In genomic region chr19:43638214-43638990, GRCh38 we compare ENCODE assay signal across 11 cellular contexts. TPM values are rescaled to one million over a fixed set of nuclear protein-coding genes. Genes with fewer than 3 reads are reported as not detected.
A peak's percentile ranks its signal among the peaks of the same experiment; 100 is the strongest.
DNase-seq lines count a peak whose midpoint lies in the region; ATAC-seq, FAIRE-seq and TF ChIP-seq lines count a peak whose summit lies in the region.
"Had no signal": no experiment of that assay in that cellular context is flagged by ENCODE, and none has a peak within 500 bp of the region (broad histone marks: within the 10 kb centered on the region; RNA-seq: fewer than 3 reads in every experiment).

No MANE protein-coding gene starts in this region.

- TSS peak; percentile 61 for BruUV-seq in HepG2 (replicated peaks; lab: Mats Ljungman, UMichigan)

- TF ChIP-seq POLR2A in HepG2 (IDR thresholded peaks at IDR 0.05; ENCODE audit: insufficient read depth in 1 of 2, low read depth in 2 of 2, low read length in 2 of 2) (no peak), right lobe of liver (IDR thresholded peaks at IDR 0.05) (no peak)

- H3K27ac Mint-ChIP-seq in activated naive CD8-positive, alpha-beta T cell treated with anti-CD3 and anti-CD28 coated beads for 36 hours: no peak overlapping the region

- no peaks in the 10 kb centered on the region for H4K20me1 ChIP-seq in HepG2 (ENCODE audit: insufficient read depth, low read length)

- H3K4me1 ChIP-seq in HepG2 (ENCODE audit: insufficient read depth, low read length) (peaks cover 64% of the 10 kb centered on the region), right lobe of liver (no peaks in the 10 kb centered on the region), BE2C (peaks cover 4% of the 10 kb centered on the region)

- H3K36me3 ChIP-seq in HepG2 (replicated peaks in 1 of 2; ENCODE audit: control insufficient read depth in 1 of 2, insufficient read depth in 2 of 2, low read length in 2 of 2) (no peaks in the 10 kb centered on the region), right lobe of liver (no peaks in the 10 kb centered on the region), BE2C (no peaks in the 10 kb centered on the region)

- no peak for TF ChIP-seq CTCF in HepG2 (CRISPR knock-in tag; IDR thresholded peaks at IDR 0.05)
- no peak for TF ChIP-seq CTCF in right lobe of liver (IDR thresholded peaks at IDR 0.05)
- no peak for TF ChIP-seq CTCF in BE2C (IDR thresholded peaks at IDR 0.05; ENCODE audit: low read depth, low read length)

- CTCF ChIA-PET in HepG2 (lab: Yijun Ruan, JAX; ENCODE audit: low intra/inter-chr PET ratio, low total read pairs): no interaction called here

- ATAC-seq in HepG2 (no peak), right lobe of liver (no peak)

- no peaks in the 10 kb centered on the region for H3K36me3 Mint-ChIP-seq in activated naive CD8-positive, alpha-beta T cell treated with anti-CD3 and anti-CD28 coated beads for 36 hours

- peak overlapping the region; percentile 93 for H3K4me2 ChIP-seq in HepG2 (ENCODE audit: low read depth, low read length)

- in situ Hi-C loops in HepG2 (cut with HindIII; ENCODE audit: extremely low pct_ligation_motif_present, low pct_unique_long_range_greater_than_20kb): no loop called here

- intact Hi-C loops in HepG2 (cut with micrococcal nuclease; ENCODE audit: unreplicated experiment) (no loop called here), right lobe of liver (cut with DNase I) (no loop called here)

- POLR2A ChIA-PET in HepG2 (lab: Yijun Ruan, JAX): no interaction called here

- no peaks in the 10 kb centered on the region for H3K9me3 ChIP-seq in HepG2 (ENCODE audit: low read length)
- H3K9me3 ChIP-seq in right lobe of liver: no peaks in the 10 kb centered on the region
- H3K9me3 ChIP-seq in BE2C: no peaks in the 10 kb centered on the region

- H3K79me2 ChIP-seq in HepG2 (ENCODE audit: insufficient read depth, low read length): no peaks in the 10 kb centered on the region

- peaks cover 4% of the 10 kb centered on the region for H3K4me1 Mint-ChIP-seq in activated naive CD8-positive, alpha-beta T cell treated with anti-CD3 and anti-CD28 coated beads for 36 hours

- peaks cover 58% of the 10 kb centered on the region for H3K27me3 Mint-ChIP-seq in activated naive CD8-positive, alpha-beta T cell treated with anti-CD3 and anti-CD28 coated beads for 36 hours

- no peak for FAIRE-seq in HepG2 (lab: Jason Lieb, UNC)

- no peak for TF ChIP-seq RAD21 in HepG2 (CRISPR knock-in tag; IDR thresholded peaks at IDR 0.05)

- peak overlapping the region; percentile 75 for H3K4me3 Mint-ChIP-seq in activated naive CD8-positive, alpha-beta T cell treated with anti-CD3 and anti-CD28 coated beads for 36 hours

- no peak overlapping the region for H2AFZ ChIP-seq in HepG2 (ENCODE audit: low read length)

- no peaks in the 10 kb centered on the region for H3K9me3 Mint-ChIP-seq in activated naive CD8-positive, alpha-beta T cell treated with anti-CD3 and anti-CD28 coated beads for 36 hours

- H3K4me3 ChIP-seq in HepG2 (replicated peaks in 1 of 3; ENCODE audit: insufficient read depth in 1 of 3, low read depth in 2 of 3, low read length in 3 of 3): peak overlapping the region; percentile 68 to 83 (median 83); a peak in 5 of 6 replicates
- H3K4me3 ChIP-seq in right lobe of liver: no peak overlapping the region
- no peak overlapping the region for H3K4me3 ChIP-seq in BE2C (ENCODE audit: low read depth, low read length)

- DNase-seq in HepG2 (ENCODE audit: low spot score): no peak
- DNase-seq in right lobe of liver: no peak
- DNase-seq in activated naive CD8-positive, alpha-beta T cell treated with anti-CD3 and anti-CD28 coated beads for 36 hours: no peak
- DNase-seq in left kidney (ENCODE audit: low read depth, low spot score): peak; percentile 40
- DNase-seq in AG20443 (ENCODE audit: low spot score): no peak
- no peak for DNase-seq in COR-L47 (lab: John Stamatoyannopoulos, UW)
- no peak for DNase-seq in BE2C
- DNase-seq in NCI-H82 treated with DMSO at 0.1 percent for 48 hours (lab: John Stamatoyannopoulos, UW; ENCODE audit: unreplicated experiment): no peak
- DNase-seq: DMS79 treated with DMSO at 0.1 percent for 48 hours; effector memory CD4-positive, alpha-beta T cell had no signal

- no peak overlapping the region for H3K27ac ChIP-seq in HepG2 (ENCODE audit: extremely low read length, insufficient read depth, low read length)
- H3K27ac ChIP-seq in right lobe of liver: no peak overlapping the region

- H3K9ac ChIP-seq in HepG2 (ENCODE audit: insufficient read depth, low read depth, low read length): peak overlapping the region; percentile 70; the same call in 1 of the 2 replicates

- WGBS in HepG2 (ENCODE audit: low lambda C conversion rate): 67% methylated on average over 13 of the region's 13 CpGs
- 87% methylated on average over 6 of the region's 13 CpGs for WGBS in right lobe of liver (ENCODE audit: insufficient coverage, low coverage, low lambda C conversion rate, missing lambda C conversion rate)

- no peaks in the 10 kb centered on the region for H3K27me3 ChIP-seq in HepG2 (ENCODE audit: control insufficient read depth in 1 of 2, insufficient read depth in 2 of 2, low read length in 2 of 2)
- H3K27me3 ChIP-seq in right lobe of liver: no peaks in the 10 kb centered on the region
- peaks cover 21% of the 10 kb centered on the region for H3K27me3 ChIP-seq in BE2C

- TF ChIP-seq EP300 in HepG2 (IDR thresholded peaks at IDR 0.05; ENCODE audit: low read depth in 2 of 2, low read length in 2 of 2): no peak
- no peak for TF ChIP-seq EP300 in HepG2 (CRISPR knock-in tag; IDR thresholded peaks at IDR 0.05; ENCODE audit: borderline replicate concordance)

RNA-seq across cellular contexts. Expression of gene CADM4, which starts 1.2 kb away (rescaled TPM):
- total RNA-seq in HepG2 (2016; rRNA removed; fragmentation: Illumina TruSeq; extraction: Trizol) (6.4 and 16.0 TPM in 2 replicates), right lobe of liver (1 to 10 TPM; 2.2 to 4.7 (median 3.7) TPM)
- total RNA-seq in HepG2 (2016; cell fraction: cytosol; rRNA removed; fragmentation: Illumina TruSeq; extraction: Trizol; ENCODE audit: low read depth): 1.9 and 2.0 TPM in 2 replicates
- 6.2 and 15.7 TPM in 2 replicates for total RNA-seq in HepG2 (2016; cell fraction: insoluble cytoplasmic fraction; rRNA removed; fragmentation: Illumina TruSeq; extraction: Trizol)
- total RNA-seq in HepG2 (2016; cell fraction: membrane; rRNA removed; fragmentation: Illumina TruSeq; extraction: Trizol): 6.3 and 6.6 TPM in 2 replicates
- 13.7 and 16.1 TPM in 2 replicates for total RNA-seq in HepG2 (2016; cell fraction: nucleus; rRNA removed; fragmentation: Illumina TruSeq; extraction: Trizol)
- polyA plus RNA-seq in HepG2 (2011; rRNA removed): 8.5 and 15.4 TPM in 2 replicates
- polyA plus RNA-seq in HepG2 (2011; cell fraction: cytosol; rRNA removed): 10.7 and 11.5 TPM in 2 replicates
- polyA plus RNA-seq in HepG2 (2011; cell fraction: nucleus; rRNA removed): 8.7 and 11.0 TPM in 2 replicates
- polyA plus RNA-seq in HepG2 (2012): 14.2 and 19.2 TPM in 2 replicates
- 3.1 and 3.4 TPM in 2 replicates for polyA plus RNA-seq in HepG2 (2016; cell fraction: cytosol; fragmentation: Illumina TruSeq; extraction: Trizol; ENCODE audit: low read depth)
- 7.9 and 9.3 TPM in 2 replicates for polyA plus RNA-seq in HepG2 (2016; cell fraction: insoluble cytoplasmic fraction; fragmentation: Illumina TruSeq; extraction: Trizol; ENCODE audit: low read depth)
- polyA plus RNA-seq in HepG2 (2016; cell fraction: membrane; fragmentation: Illumina TruSeq; extraction: Trizol; ENCODE audit: low read depth): 6.8 and 7.0 TPM in 2 replicates
- 32.5 and 32.9 TPM in 2 replicates for polyA plus RNA-seq in HepG2 (2016; cell fraction: nucleus; fragmentation: Illumina TruSeq; extraction: Trizol; ENCODE audit: insufficient read depth, low read depth)
- 1.1 and 12.4 TPM in 2 replicates for polyA minus RNA-seq in HepG2 (2011; rRNA and poly(A)+ RNA removed; ENCODE audit: low replicate concordance)
- polyA minus RNA-seq in HepG2 (2011; cell fraction: cytosol; rRNA and poly(A)+ RNA removed): 5.0 and 7.8 TPM in 2 replicates
- 4.0 and 5.5 TPM in 2 replicates for polyA minus RNA-seq in HepG2 (2011; cell fraction: nucleus; rRNA and poly(A)+ RNA removed)
- under 1 TPM; 0.26 to 0.29 TPM for total RNA-seq in activated naive CD8-positive, alpha-beta T cell treated with anti-CD3 and anti-CD28 coated beads for 36 hours
- polyA plus RNA-seq in BE2C (2012; ENCODE audit: insufficient read depth, insufficient read length, low read depth): 8.9 TPM

RNA-seq across cellular contexts. Expression of gene ZNF428, which starts 19.0 kb away (rescaled TPM):
- total RNA-seq in HepG2 (2016; rRNA removed; fragmentation: Illumina TruSeq; extraction: Trizol) (24.0 and 26.9 TPM in 2 replicates), right lobe of liver (10 to 100 TPM; 10.9 to 16.7 (median 13.3) TPM)
- total RNA-seq in HepG2 (2016; cell fraction: cytosol; rRNA removed; fragmentation: Illumina TruSeq; extraction: Trizol; ENCODE audit: low read depth): 19.4 and 25.5 TPM in 2 replicates
- 20.7 and 27.4 TPM in 2 replicates for total RNA-seq in HepG2 (2016; cell fraction: insoluble cytoplasmic fraction; rRNA removed; fragmentation: Illumina TruSeq; extraction: Trizol)
- 23.9 and 34.3 TPM in 2 replicates for total RNA-seq in HepG2 (2016; cell fraction: membrane; rRNA removed; fragmentation: Illumina TruSeq; extraction: Trizol)
- total RNA-seq in HepG2 (2016; cell fraction: nucleus; rRNA removed; fragmentation: Illumina TruSeq; extraction: Trizol): 6.5 and 9.5 TPM in 2 replicates
- polyA plus RNA-seq in HepG2 (2011; rRNA removed): 10.4 and 11.5 TPM in 2 replicates
- polyA plus RNA-seq in HepG2 (2011; cell fraction: cytosol; rRNA removed): 8.0 and 12.3 TPM in 2 replicates
- 6.0 and 6.2 TPM in 2 replicates for polyA plus RNA-seq in HepG2 (2011; cell fraction: nucleus; rRNA removed)
- polyA plus RNA-seq in HepG2 (2012): 11.5 and 12.7 TPM in 2 replicates
- polyA plus RNA-seq in HepG2 (2016; cell fraction: cytosol; fragmentation: Illumina TruSeq; extraction: Trizol; ENCODE audit: low read depth): 19.6 and 22.2 TPM in 2 replicates
- polyA plus RNA-seq in HepG2 (2016; cell fraction: insoluble cytoplasmic fraction; fragmentation: Illumina TruSeq; extraction: Trizol; ENCODE audit: low read depth): 27.6 and 28.2 TPM in 2 replicates
- polyA plus RNA-seq in HepG2 (2016; cell fraction: membrane; fragmentation: Illumina TruSeq; extraction: Trizol; ENCODE audit: low read depth): 25.6 and 28.5 TPM in 2 replicates
- polyA plus RNA-seq in HepG2 (2016; cell fraction: nucleus; fragmentation: Illumina TruSeq; extraction: Trizol; ENCODE audit: insufficient read depth, low read depth): 19.8 and 22.6 TPM in 2 replicates
- polyA minus RNA-seq in HepG2 (2011; rRNA and poly(A)+ RNA removed; ENCODE audit: low replicate concordance): 3.2 and 7.4 TPM in 2 replicates
- 4.6 and 4.9 TPM in 2 replicates for polyA minus RNA-seq in HepG2 (2011; cell fraction: cytosol; rRNA and poly(A)+ RNA removed)
- 2.1 and 4.6 TPM in 2 replicates for polyA minus RNA-seq in HepG2 (2011; cell fraction: nucleus; rRNA and poly(A)+ RNA removed)
- 10 to 100 TPM; 16.8 to 19.7 TPM for total RNA-seq in activated naive CD8-positive, alpha-beta T cell treated with anti-CD3 and anti-CD28 coated beads for 36 hours
- 235 TPM for polyA plus RNA-seq in BE2C (2012; ENCODE audit: insufficient read depth, insufficient read length, low read depth)

RNA-seq across cellular contexts. Expression of gene SRRM5, which starts 26.5 kb away (rescaled TPM):
- total RNA-seq in HepG2 (2016; rRNA removed; fragmentation: Illumina TruSeq; extraction: Trizol) (0.11 TPM in 1 of 2 replicates, not detected in the other), right lobe of liver (under 1 TPM in 5 of 6 experiments, not detected in 1; 0.09 to 0.37 (median 0.18) TPM)
- not detected in 2 replicates for total RNA-seq in HepG2 (2016; cell fraction: cytosol; rRNA removed; fragmentation: Illumina TruSeq; extraction: Trizol; ENCODE audit: low read depth)
- not detected in 2 replicates for total RNA-seq in HepG2 (2016; cell fraction: insoluble cytoplasmic fraction; rRNA removed; fragmentation: Illumina TruSeq; extraction: Trizol)
- 0.06 TPM in 1 of 2 replicates, not detected in the other for total RNA-seq in HepG2 (2016; cell fraction: membrane; rRNA removed; fragmentation: Illumina TruSeq; extraction: Trizol)
- 0.31 TPM in 1 of 2 replicates, not detected in the other for total RNA-seq in HepG2 (2016; cell fraction: nucleus; rRNA removed; fragmentation: Illumina TruSeq; extraction: Trizol)
- polyA plus RNA-seq in HepG2 (2011; rRNA removed): 0.16 TPM in 2 replicates
- 0.03 and 0.08 TPM in 2 replicates for polyA plus RNA-seq in HepG2 (2011; cell fraction: cytosol; rRNA removed)
- polyA plus RNA-seq in HepG2 (2011; cell fraction: nucleus; rRNA removed): 0.61 and 0.79 TPM in 2 replicates
- polyA plus RNA-seq in HepG2 (2012): 0.15 and 0.21 TPM in 2 replicates
- not detected in 2 replicates for polyA plus RNA-seq in HepG2 (2016; cell fraction: cytosol; fragmentation: Illumina TruSeq; extraction: Trizol; ENCODE audit: low read depth)
- 0.10 and 0.12 TPM in 2 replicates for polyA plus RNA-seq in HepG2 (2016; cell fraction: insoluble cytoplasmic fraction; fragmentation: Illumina TruSeq; extraction: Trizol; ENCODE audit: low read depth)
- polyA plus RNA-seq in HepG2 (2016; cell fraction: membrane; fragmentation: Illumina TruSeq; extraction: Trizol; ENCODE audit: low read depth): 0.10 TPM in 2 replicates
- 0.51 and 1.2 TPM in 2 replicates for polyA plus RNA-seq in HepG2 (2016; cell fraction: nucleus; fragmentation: Illumina TruSeq; extraction: Trizol; ENCODE audit: insufficient read depth, low read depth)
- 0.18 and 0.23 TPM in 2 replicates for polyA minus RNA-seq in HepG2 (2011; rRNA and poly(A)+ RNA removed; ENCODE audit: low replicate concordance)
- polyA minus RNA-seq in HepG2 (2011; cell fraction: cytosol; rRNA and poly(A)+ RNA removed): not detected in 2 replicates
- polyA minus RNA-seq in HepG2 (2011; cell fraction: nucleus; rRNA and poly(A)+ RNA removed): 0.39 and 0.50 TPM in 2 replicates
- total RNA-seq in activated naive CD8-positive, alpha-beta T cell treated with anti-CD3 and anti-CD28 coated beads for 36 hours: under 1 TPM; 0.54 to 0.60 TPM
- polyA plus RNA-seq in BE2C (2012; ENCODE audit: insufficient read depth, insufficient read length, low read depth): 0.45 TPM
- total RNA-seq: skeletal muscle tissue had no signal

RNA-seq across cellular contexts. Expression of gene PLAUR, which starts 31.6 kb away (rescaled TPM):
- total RNA-seq in HepG2 (2016; rRNA removed; fragmentation: Illumina TruSeq; extraction: Trizol) (2.2 and 2.5 TPM in 2 replicates), right lobe of liver (10 to 100 TPM in 1 of 6 experiments, 1 to 10 TPM in 4, under 1 TPM in 1; 0.90 to 13.3 (median 2.3) TPM)
- total RNA-seq in HepG2 (2016; cell fraction: cytosol; rRNA removed; fragmentation: Illumina TruSeq; extraction: Trizol; ENCODE audit: low read depth): 1.1 and 2.5 TPM in 2 replicates
- total RNA-seq in HepG2 (2016; cell fraction: insoluble cytoplasmic fraction; rRNA removed; fragmentation: Illumina TruSeq; extraction: Trizol): 1.8 and 2.2 TPM in 2 replicates
- total RNA-seq in HepG2 (2016; cell fraction: membrane; rRNA removed; fragmentation: Illumina TruSeq; extraction: Trizol): 1.2 and 2.1 TPM in 2 replicates
- total RNA-seq in HepG2 (2016; cell fraction: nucleus; rRNA removed; fragmentation: Illumina TruSeq; extraction: Trizol): 1.4 and 3.2 TPM in 2 replicates
- 2.9 and 3.9 TPM in 2 replicates for polyA plus RNA-seq in HepG2 (2011; rRNA removed)
- 2.1 and 2.9 TPM in 2 replicates for polyA plus RNA-seq in HepG2 (2011; cell fraction: cytosol; rRNA removed)
- polyA plus RNA-seq in HepG2 (2011; cell fraction: nucleus; rRNA removed): 8.0 and 8.8 TPM in 2 replicates
- 2.0 and 2.1 TPM in 2 replicates for polyA plus RNA-seq in HepG2 (2012)
- 0.71 and 1.1 TPM in 2 replicates for polyA plus RNA-seq in HepG2 (2016; cell fraction: cytosol; fragmentation: Illumina TruSeq; extraction: Trizol; ENCODE audit: low read depth)
- 2.7 and 2.8 TPM in 2 replicates for polyA plus RNA-seq in HepG2 (2016; cell fraction: insoluble cytoplasmic fraction; fragmentation: Illumina TruSeq; extraction: Trizol; ENCODE audit: low read depth)
- polyA plus RNA-seq in HepG2 (2016; cell fraction: membrane; fragmentation: Illumina TruSeq; extraction: Trizol; ENCODE audit: low read depth): 1.1 and 1.3 TPM in 2 replicates
- 6.9 and 8.6 TPM in 2 replicates for polyA plus RNA-seq in HepG2 (2016; cell fraction: nucleus; fragmentation: Illumina TruSeq; extraction: Trizol; ENCODE audit: insufficient read depth, low read depth)
- 2.8 and 50.5 TPM in 2 replicates for polyA minus RNA-seq in HepG2 (2011; rRNA and poly(A)+ RNA removed; ENCODE audit: low replicate concordance)
- polyA minus RNA-seq in HepG2 (2011; cell fraction: cytosol; rRNA and poly(A)+ RNA removed): 1.3 and 2.9 TPM in 2 replicates
- 1.4 and 1.7 TPM in 2 replicates for polyA minus RNA-seq in HepG2 (2011; cell fraction: nucleus; rRNA and poly(A)+ RNA removed)
- total RNA-seq in activated naive CD8-positive, alpha-beta T cell treated with anti-CD3 and anti-CD28 coated beads for 36 hours: 1 to 10 TPM; 6.5 to 7.6 TPM
- polyA plus RNA-seq in BE2C (2012; ENCODE audit: insufficient read depth, insufficient read length, low read depth): 0.66 TPM

RNA-seq across cellular contexts. Expression of gene ZNF576, which starts 42.0 kb away (rescaled TPM):
- total RNA-seq in HepG2 (2016; rRNA removed; fragmentation: Illumina TruSeq; extraction: Trizol): 9.6 and 10.9 TPM in 2 replicates
- total RNA-seq in HepG2 (2016; cell fraction: cytosol; rRNA removed; fragmentation: Illumina TruSeq; extraction: Trizol; ENCODE audit: low read depth): 8.7 and 10.4 TPM in 2 replicates
- 10.6 and 11.2 TPM in 2 replicates for total RNA-seq in HepG2 (2016; cell fraction: insoluble cytoplasmic fraction; rRNA removed; fragmentation: Illumina TruSeq; extraction: Trizol)
- 13.9 and 14.1 TPM in 2 replicates for total RNA-seq in HepG2 (2016; cell fraction: membrane; rRNA removed; fragmentation: Illumina TruSeq; extraction: Trizol)
- 6.6 and 7.0 TPM in 2 replicates for total RNA-seq in HepG2 (2016; cell fraction: nucleus; rRNA removed; fragmentation: Illumina TruSeq; extraction: Trizol)
- polyA plus RNA-seq in HepG2 (2011; rRNA removed): 7.2 and 10.2 TPM in 2 replicates
- 7.1 and 9.5 TPM in 2 replicates for polyA plus RNA-seq in HepG2 (2011; cell fraction: cytosol; rRNA removed)
- polyA plus RNA-seq in HepG2 (2011; cell fraction: nucleus; rRNA removed): 7.2 and 9.1 TPM in 2 replicates
- 4.1 and 5.6 TPM in 2 replicates for polyA plus RNA-seq in HepG2 (2012)
- 11.9 and 12.6 TPM in 2 replicates for polyA plus RNA-seq in HepG2 (2016; cell fraction: cytosol; fragmentation: Illumina TruSeq; extraction: Trizol; ENCODE audit: low read depth)
- polyA plus RNA-seq in HepG2 (2016; cell fraction: insoluble cytoplasmic fraction; fragmentation: Illumina TruSeq; extraction: Trizol; ENCODE audit: low read depth): 12.1 and 13.5 TPM in 2 replicates
- 12.7 and 17.2 TPM in 2 replicates for polyA plus RNA-seq in HepG2 (2016; cell fraction: membrane; fragmentation: Illumina TruSeq; extraction: Trizol; ENCODE audit: low read depth)
- polyA plus RNA-seq in HepG2 (2016; cell fraction: nucleus; fragmentation: Illumina TruSeq; extraction: Trizol; ENCODE audit: insufficient read depth, low read depth): 8.1 and 10.1 TPM in 2 replicates
- 10.5 and 15.9 TPM in 2 replicates for polyA minus RNA-seq in HepG2 (2011; rRNA and poly(A)+ RNA removed; ENCODE audit: low replicate concordance)
- 3.5 and 5.6 TPM in 2 replicates for polyA minus RNA-seq in HepG2 (2011; cell fraction: cytosol; rRNA and poly(A)+ RNA removed)
- polyA minus RNA-seq in HepG2 (2011; cell fraction: nucleus; rRNA and poly(A)+ RNA removed): 10.2 and 14.8 TPM in 2 replicates
- 10 to 100 TPM in 4 of 6 experiments, 1 to 10 TPM in 2; 7.7 to 15.8 (median 10.3) TPM for total RNA-seq in right lobe of liver
- 10 to 100 TPM; 11.7 to 14.9 TPM for total RNA-seq in activated naive CD8-positive, alpha-beta T cell treated with anti-CD3 and anti-CD28 coated beads for 36 hours
- polyA plus RNA-seq in BE2C (2012; ENCODE audit: insufficient read depth, insufficient read length, low read depth): 39.9 TPM

Comparison
In these comparisons a context has a peak if more than half of its experiments do, and no peak if none do; other contexts are left out.
1. H3K4me3 ChIP-seq: peak in HepG2 (3 of 3); none in right lobe of liver (0 of 3) and BE2C (single experiment).